In the genomic region with DNA sequence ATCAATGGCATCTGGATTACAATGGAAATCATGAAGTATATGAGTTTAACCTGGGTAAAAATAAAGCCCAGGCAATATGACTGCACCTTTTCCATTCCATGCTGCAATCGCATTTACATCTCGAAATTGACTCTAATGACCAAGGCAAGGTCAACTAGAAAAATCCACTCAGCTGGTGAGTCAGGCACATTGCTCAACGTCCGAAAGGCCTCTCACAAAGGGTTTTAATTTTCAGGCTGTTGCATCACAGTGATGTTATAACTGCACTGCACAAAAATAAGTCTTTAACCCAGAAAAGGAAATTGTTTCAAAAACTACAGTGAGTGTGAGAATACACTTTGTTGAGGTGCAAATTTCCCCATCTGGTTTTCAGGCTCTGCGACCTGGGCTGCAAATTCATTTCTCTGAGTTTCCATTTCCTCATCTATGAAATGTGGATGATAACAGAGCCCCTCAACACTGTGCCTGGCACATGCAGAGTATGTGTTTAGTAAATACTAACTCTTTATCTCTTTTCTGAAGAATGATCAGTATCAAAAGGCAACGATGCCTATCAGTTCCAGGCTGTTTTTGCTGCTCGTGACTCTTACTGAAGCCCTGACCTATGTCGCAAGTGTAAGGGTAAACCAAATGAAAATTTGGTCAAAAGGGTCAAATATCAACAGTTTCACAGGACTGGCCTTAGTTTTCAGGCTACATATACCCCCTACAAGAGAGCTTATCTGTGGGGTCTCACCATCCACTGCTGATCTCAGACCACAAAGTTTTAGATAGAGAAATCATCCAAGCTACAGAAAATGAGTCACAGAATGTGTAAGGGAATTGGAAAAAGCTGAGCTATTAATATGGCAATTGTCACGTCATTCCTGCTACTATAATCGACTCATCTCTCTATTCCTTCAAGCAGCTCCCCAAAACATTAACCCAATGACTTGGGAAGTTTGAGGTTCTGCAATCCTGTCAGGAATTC, we compare ENCODE assay signal across 8 cellular contexts. TPM values are rescaled to one million over a fixed set of nuclear protein-coding genes. Genes with fewer than 3 reads are reported as not detected.
A peak's percentile ranks its signal among the peaks of the same experiment; 100 is the strongest.
DNase-seq lines count a peak whose midpoint lies in the region; ATAC-seq and TF ChIP-seq lines count a peak whose summit lies in the region.

No MANE protein-coding gene starts in this region.

- H3K4me1 Mint-ChIP-seq in endothelial cell (ENCODE audit: unreplicated experiment): peaks cover 16% of the 10 kb centered on the region

- no peaks in the 10 kb centered on the region for H3K36me3 Mint-ChIP-seq in endothelial cell (ENCODE audit: low read depth, unreplicated experiment)

- peak overlapping the region in 3 of 4 donors; percentile 44 to 99 (median 95) for H3K27ac ChIP-seq in tibial nerve

- ATAC-seq in left colon (peak; percentile 7), GM21786 (IDR thresholded peaks at IDR 0.05; ENCODE audit: unreplicated experiment) (no peak)

- DNase-seq in AG10803 (ENCODE audit: low read depth) (peak; percentile 95), LoVo (ENCODE audit: low spot score) (peak; percentile 71), adipocyte (ENCODE audit: low read depth) (peak; percentile 98), left colon (peak in 1 of 2 donors; percentile 52), tibial nerve (ENCODE audit: low spot score in 2 of 2) (peak in 1 of 2 donors; percentile 76), endothelial cell (ENCODE audit: low spot score) (no peak), NCI-H446 treated with DMSO at 0.1 percent for 48 hours (lab: John Stamatoyannopoulos, UW) (no peak)

- intact Hi-C loops in left colon (cut with DNase I, micrococcal nuclease): loop anchor here in 1 of 2 donors (5.0 kb wide), 1 partner anchor 222 kb away; no protein-coding TSS in a partner anchor

- no peaks in the 10 kb centered on the region for H3K9me3 Mint-ChIP-seq in endothelial cell (ENCODE audit: unreplicated experiment)

- TF ChIP-seq CTCF in AG10803 (conservative IDR thresholded peaks at IDR 0.05; ENCODE audit: low read length) (no peak), tibial nerve (IDR thresholded peaks at IDR 0.05) (no peak), endothelial cell (IDR thresholded peaks at IDR 0.05; ENCODE audit: unreplicated experiment) (no peak)

- H3K4me3 ChIP-seq in AG10803 (ENCODE audit: low read length): peak overlapping the region; percentile 2
- H3K4me3 ChIP-seq in adipocyte (ENCODE audit: low read length): peak overlapping the region; percentile 88
- peak overlapping the region in 1 of 4 donors; percentile 1 for H3K4me3 ChIP-seq in tibial nerve

- H3K4me1 ChIP-seq in adipocyte (ENCODE audit: control insufficient read depth, insufficient read depth, low read length) (peaks cover 50% of the 10 kb centered on the region), tibial nerve (peaks cover 0 to 60% (median 18%) of the 10 kb centered on the region in 4 donors)

- peak overlapping the region; percentile 99 for H3K9ac ChIP-seq in adipocyte (ENCODE audit: low read length)

- TF ChIP-seq POLR2A in tibial nerve (IDR thresholded peaks at IDR 0.05): peak in 1 of 2 donors; percentile 38

- H3K9me3 ChIP-seq in adipocyte (ENCODE audit: control insufficient read depth, low read length) (no peaks in the 10 kb centered on the region), tibial nerve (no peaks in the 10 kb centered on the region)

- no peak overlapping the region for H3K27ac Mint-ChIP-seq in endothelial cell (ENCODE audit: unreplicated experiment)

- H3K27me3 Mint-ChIP-seq in endothelial cell (ENCODE audit: unreplicated experiment): peaks cover 10% of the 10 kb centered on the region

- peak; percentile 62 to 98 for TF ChIP-seq EP300 in tibial nerve (IDR thresholded peaks at IDR 0.05)

- H3K27me3 ChIP-seq in adipocyte (replicated peaks; ENCODE audit: control insufficient read depth, insufficient read depth, low read length): no peaks in the 10 kb centered on the region
- H3K27me3 ChIP-seq in tibial nerve: no peaks in the 10 kb centered on the region

- H3K36me3 ChIP-seq in adipocyte (ENCODE audit: control insufficient read depth, insufficient read depth, low read length, severe bottlenecking) (peaks cover 5% of the 10 kb centered on the region), tibial nerve (no peaks in the 10 kb centered on the region)

- WGBS in tibial nerve, 2 donors: 40 to 46% methylated on average over 10 of the region's 10 CpGs

- no peak overlapping the region for H3K4me3 Mint-ChIP-seq in endothelial cell (ENCODE audit: unreplicated experiment)

RNA-seq across cellular contexts. Expression of gene NFIL3, which starts 4.1 kb away (rescaled TPM):
- 10 to 100 TPM; 13.7 to 23.5 TPM for total RNA-seq in left colon
- total RNA-seq in tibial nerve: 10 to 100 TPM; 53.3 to 65.1 (median 57.3) TPM
- 9.6 TPM for total RNA-seq in endothelial cell (ENCODE audit: unreplicated experiment)

RNA-seq across cellular contexts. Expression of gene AUH, which starts 57.8 kb away (rescaled TPM):
- total RNA-seq in left colon: 10 to 100 TPM; 30.4 to 36.0 TPM
- total RNA-seq in tibial nerve: 10 to 100 TPM; 40.5 to 70.1 (median 44.9) TPM
- total RNA-seq in endothelial cell (ENCODE audit: unreplicated experiment): 14.4 TPM

Comparison
In these comparisons a context has a peak if more than half of its experiments do, and no peak if none do; other contexts are left out.
1. DNase-seq: peak in AG10803 (single experiment), LoVo (single experiment) and adipocyte (single experiment); none in endothelial cell (single experiment) and NCI-H446 treated with DMSO at 0.1 percent for 48 hours (single experiment).